1 cellular context compared by ENCODE assay signal in the genomic region with DNA sequence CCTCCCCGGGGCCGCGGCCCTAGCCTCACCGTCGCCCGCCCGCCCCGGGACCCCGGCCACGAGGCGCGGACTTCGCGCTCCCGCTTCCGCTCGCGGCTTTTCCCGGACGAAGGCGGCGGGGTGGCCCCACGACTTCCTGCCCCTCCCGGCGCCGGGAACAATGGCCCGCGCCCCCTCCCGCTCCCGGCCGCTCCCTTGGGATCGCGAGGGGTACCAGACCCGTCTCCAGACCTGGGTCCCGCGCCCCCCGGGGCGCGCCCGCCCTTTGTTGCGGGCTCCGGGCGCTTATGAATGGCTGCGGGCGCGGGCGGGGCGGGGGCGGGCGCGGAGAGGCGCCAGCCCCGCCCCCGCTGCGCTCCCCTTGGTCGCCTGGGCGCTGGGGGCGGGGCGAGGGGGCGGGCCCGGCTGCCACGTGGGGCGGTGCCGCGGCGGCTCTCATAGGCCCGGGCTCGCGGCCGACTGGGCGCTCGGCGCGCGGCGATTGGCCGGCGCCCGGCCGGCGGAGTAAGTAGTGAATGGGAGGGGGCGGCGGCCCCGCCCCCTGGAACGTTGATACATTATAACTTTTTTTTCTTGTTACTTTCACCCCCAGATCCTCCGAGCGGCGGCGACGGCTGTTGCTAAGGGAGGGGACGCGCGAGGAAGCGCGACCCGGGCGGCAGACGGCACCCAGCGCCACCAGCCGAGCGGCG.
TF ChIP-seq lines count a peak whose summit lies in the region.

No MANE protein-coding gene starts in this region.

TF ChIP-seq in H1, 55 proteins besides CTCF, POLR2A, EP300 and RAD21:
- TF ChIP-seq EGR1 (IDR thresholded peaks at IDR 0.05; ENCODE audit: borderline replicate concordance, low read depth, low read length), result peak; percentile 37; the same call in 1 of the 2 replicates
- TF ChIP-seq CHD1 (IDR thresholded peaks at IDR 0.05; ENCODE audit: low read depth, low read length), result no peak
- TF ChIP-seq SIRT6 (IDR thresholded peaks at IDR 0.05; ENCODE audit: low read length), result no peak
- no peak for TF ChIP-seq POU5F1 (IDR thresholded peaks at IDR 0.05; ENCODE audit: low read depth, low read length)
- peak; percentile 26 for TF ChIP-seq TAF7 (optimal IDR thresholded peaks at IDR 0.05; ENCODE audit: borderline replicate concordance, low read depth, low read length)
- TF ChIP-seq CBX8 (IDR thresholded peaks at IDR 0.05; ENCODE audit: borderline replicate concordance, low read depth, low read length), result no peak
- TF ChIP-seq, protein P1, sequence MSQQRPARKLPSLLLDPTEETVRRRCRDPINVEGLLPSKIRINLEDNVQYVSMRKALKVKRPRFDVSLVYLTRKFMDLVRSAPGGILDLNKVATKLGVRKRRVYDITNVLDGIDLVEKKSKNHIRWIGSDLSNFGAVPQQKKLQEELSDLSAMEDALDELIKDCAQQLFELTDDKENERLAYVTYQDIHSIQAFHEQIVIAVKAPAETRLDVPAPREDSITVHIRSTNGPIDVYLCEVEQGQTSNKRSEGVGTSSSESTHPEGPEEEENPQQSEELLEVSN (IDR thresholded peaks at IDR 0.05), result peak; percentile 68; the same call in 1 of the 2 replicates
- no peak for TF ChIP-seq RBBP5 (IDR thresholded peaks at IDR 0.05; ENCODE audit: borderline replicate concordance, low read depth, low read length)
- TF ChIP-seq CEBPB (IDR thresholded peaks at IDR 0.05; ENCODE audit: low read depth, low read length), result no peak
- TF ChIP-seq RFX5 (IDR thresholded peaks at IDR 0.05; ENCODE audit: borderline replicate concordance, low read depth, low read length), result no peak
- no peak for TF ChIP-seq GABPA (IDR thresholded peaks at IDR 0.05; ENCODE audit: borderline replicate concordance, insufficient read depth, low read length)
- TF ChIP-seq, protein P2, sequence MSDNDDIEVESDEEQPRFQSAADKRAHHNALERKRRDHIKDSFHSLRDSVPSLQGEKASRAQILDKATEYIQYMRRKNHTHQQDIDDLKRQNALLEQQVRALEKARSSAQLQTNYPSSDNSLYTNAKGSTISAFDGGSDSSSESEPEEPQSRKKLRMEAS (IDR thresholded peaks at IDR 0.05), result peak; percentile 82
- no peak for TF ChIP-seq SIX5 (IDR thresholded peaks at IDR 0.05; ENCODE audit: low read depth, low read length)
- peak; percentile 76 for TF ChIP-seq TAF1 (IDR thresholded peaks at IDR 0.05; ENCODE audit: low read depth, low read length)
- TF ChIP-seq POLR2AphosphoS5 (IDR thresholded peaks at IDR 0.05; ENCODE audit: low read depth, low read length), result no peak; the same call in 1 of the 2 replicates
- no peak for TF ChIP-seq BCL11A (IDR thresholded peaks at IDR 0.05; ENCODE audit: low read depth in 2 of 2, low read length in 2 of 2)
- TF ChIP-seq JUND (IDR thresholded peaks at IDR 0.05; ENCODE audit: low read length), result 0 out of 2 replicates have a peak, but pooled peaks have one; percentile 6
- TF ChIP-seq KDM4A (IDR thresholded peaks at IDR 0.05; ENCODE audit: low read depth, low read length, severe bottlenecking), result no peak
- TF ChIP-seq FOSL1 (IDR thresholded peaks at IDR 0.05; ENCODE audit: insufficient read depth, low read depth, low read length), result no peak
- TF ChIP-seq CBX5 (IDR thresholded peaks at IDR 0.05; ENCODE audit: low read depth, low read length), result no peak
- peak; percentile 50 for TF ChIP-seq PHF8 (conservative IDR thresholded peaks at IDR 0.05; ENCODE audit: low read depth, low read length)
- no peak for TF ChIP-seq ASH2L (IDR thresholded peaks at IDR 0.05; ENCODE audit: low read length)
- TF ChIP-seq, protein P3, sequence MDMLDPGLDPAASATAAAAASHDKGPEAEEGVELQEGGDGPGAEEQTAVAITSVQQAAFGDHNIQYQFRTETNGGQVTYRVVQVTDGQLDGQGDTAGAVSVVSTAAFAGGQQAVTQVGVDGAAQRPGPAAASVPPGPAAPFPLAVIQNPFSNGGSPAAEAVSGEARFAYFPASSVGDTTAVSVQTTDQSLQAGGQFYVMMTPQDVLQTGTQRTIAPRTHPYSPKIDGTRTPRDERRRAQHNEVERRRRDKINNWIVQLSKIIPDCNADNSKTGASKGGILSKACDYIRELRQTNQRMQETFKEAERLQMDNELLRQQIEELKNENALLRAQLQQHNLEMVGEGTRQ (IDR thresholded peaks at IDR 0.05; ENCODE audit: low read length), result no peak
- TF ChIP-seq HDAC2 (IDR thresholded peaks at IDR 0.05; ENCODE audit: borderline replicate concordance in 1 of 2, low read depth in 2 of 2, low read length in 2 of 2), result no peak
- TF ChIP-seq TEAD4 (IDR thresholded peaks at IDR 0.05; ENCODE audit: low read depth, low read length), result peak; percentile 19; the same call in 1 of the 2 replicates
- no peak for TF ChIP-seq ZNF274 (IDR thresholded peaks at IDR 0.05; ENCODE audit: borderline replicate concordance, extremely low read depth, low read length)
- no peak for TF ChIP-seq BRCA1 (IDR thresholded peaks at IDR 0.05; ENCODE audit: low read depth, low read length)
- TF ChIP-seq NRF1 (IDR thresholded peaks at IDR 0.05; ENCODE audit: low read depth, low read length), result no peak
- peak; percentile 56; the same call in 1 of the 2 replicates for TF ChIP-seq SP1 (IDR thresholded peaks at IDR 0.05; ENCODE audit: low read depth, low read length)
- no peak for TF ChIP-seq CREB1 (IDR thresholded peaks at IDR 0.05)
- TF ChIP-seq SIN3A (conservative IDR thresholded peaks at IDR 0.05 in 1 of 2, IDR thresholded peaks at IDR 0.05 in 1 of 2; ENCODE audit: low read depth in 1 of 2, low read length in 2 of 2), result peak; percentile 48 to 87; a peak in 2 of 4 replicates
- TF ChIP-seq TBP (IDR thresholded peaks at IDR 0.05; ENCODE audit: low read depth, low read length), result peak; percentile 64
- TF ChIP-seq TCF12 (IDR thresholded peaks at IDR 0.05; ENCODE audit: low read depth, low read length), result no peak
- TF ChIP-seq, protein P4, sequence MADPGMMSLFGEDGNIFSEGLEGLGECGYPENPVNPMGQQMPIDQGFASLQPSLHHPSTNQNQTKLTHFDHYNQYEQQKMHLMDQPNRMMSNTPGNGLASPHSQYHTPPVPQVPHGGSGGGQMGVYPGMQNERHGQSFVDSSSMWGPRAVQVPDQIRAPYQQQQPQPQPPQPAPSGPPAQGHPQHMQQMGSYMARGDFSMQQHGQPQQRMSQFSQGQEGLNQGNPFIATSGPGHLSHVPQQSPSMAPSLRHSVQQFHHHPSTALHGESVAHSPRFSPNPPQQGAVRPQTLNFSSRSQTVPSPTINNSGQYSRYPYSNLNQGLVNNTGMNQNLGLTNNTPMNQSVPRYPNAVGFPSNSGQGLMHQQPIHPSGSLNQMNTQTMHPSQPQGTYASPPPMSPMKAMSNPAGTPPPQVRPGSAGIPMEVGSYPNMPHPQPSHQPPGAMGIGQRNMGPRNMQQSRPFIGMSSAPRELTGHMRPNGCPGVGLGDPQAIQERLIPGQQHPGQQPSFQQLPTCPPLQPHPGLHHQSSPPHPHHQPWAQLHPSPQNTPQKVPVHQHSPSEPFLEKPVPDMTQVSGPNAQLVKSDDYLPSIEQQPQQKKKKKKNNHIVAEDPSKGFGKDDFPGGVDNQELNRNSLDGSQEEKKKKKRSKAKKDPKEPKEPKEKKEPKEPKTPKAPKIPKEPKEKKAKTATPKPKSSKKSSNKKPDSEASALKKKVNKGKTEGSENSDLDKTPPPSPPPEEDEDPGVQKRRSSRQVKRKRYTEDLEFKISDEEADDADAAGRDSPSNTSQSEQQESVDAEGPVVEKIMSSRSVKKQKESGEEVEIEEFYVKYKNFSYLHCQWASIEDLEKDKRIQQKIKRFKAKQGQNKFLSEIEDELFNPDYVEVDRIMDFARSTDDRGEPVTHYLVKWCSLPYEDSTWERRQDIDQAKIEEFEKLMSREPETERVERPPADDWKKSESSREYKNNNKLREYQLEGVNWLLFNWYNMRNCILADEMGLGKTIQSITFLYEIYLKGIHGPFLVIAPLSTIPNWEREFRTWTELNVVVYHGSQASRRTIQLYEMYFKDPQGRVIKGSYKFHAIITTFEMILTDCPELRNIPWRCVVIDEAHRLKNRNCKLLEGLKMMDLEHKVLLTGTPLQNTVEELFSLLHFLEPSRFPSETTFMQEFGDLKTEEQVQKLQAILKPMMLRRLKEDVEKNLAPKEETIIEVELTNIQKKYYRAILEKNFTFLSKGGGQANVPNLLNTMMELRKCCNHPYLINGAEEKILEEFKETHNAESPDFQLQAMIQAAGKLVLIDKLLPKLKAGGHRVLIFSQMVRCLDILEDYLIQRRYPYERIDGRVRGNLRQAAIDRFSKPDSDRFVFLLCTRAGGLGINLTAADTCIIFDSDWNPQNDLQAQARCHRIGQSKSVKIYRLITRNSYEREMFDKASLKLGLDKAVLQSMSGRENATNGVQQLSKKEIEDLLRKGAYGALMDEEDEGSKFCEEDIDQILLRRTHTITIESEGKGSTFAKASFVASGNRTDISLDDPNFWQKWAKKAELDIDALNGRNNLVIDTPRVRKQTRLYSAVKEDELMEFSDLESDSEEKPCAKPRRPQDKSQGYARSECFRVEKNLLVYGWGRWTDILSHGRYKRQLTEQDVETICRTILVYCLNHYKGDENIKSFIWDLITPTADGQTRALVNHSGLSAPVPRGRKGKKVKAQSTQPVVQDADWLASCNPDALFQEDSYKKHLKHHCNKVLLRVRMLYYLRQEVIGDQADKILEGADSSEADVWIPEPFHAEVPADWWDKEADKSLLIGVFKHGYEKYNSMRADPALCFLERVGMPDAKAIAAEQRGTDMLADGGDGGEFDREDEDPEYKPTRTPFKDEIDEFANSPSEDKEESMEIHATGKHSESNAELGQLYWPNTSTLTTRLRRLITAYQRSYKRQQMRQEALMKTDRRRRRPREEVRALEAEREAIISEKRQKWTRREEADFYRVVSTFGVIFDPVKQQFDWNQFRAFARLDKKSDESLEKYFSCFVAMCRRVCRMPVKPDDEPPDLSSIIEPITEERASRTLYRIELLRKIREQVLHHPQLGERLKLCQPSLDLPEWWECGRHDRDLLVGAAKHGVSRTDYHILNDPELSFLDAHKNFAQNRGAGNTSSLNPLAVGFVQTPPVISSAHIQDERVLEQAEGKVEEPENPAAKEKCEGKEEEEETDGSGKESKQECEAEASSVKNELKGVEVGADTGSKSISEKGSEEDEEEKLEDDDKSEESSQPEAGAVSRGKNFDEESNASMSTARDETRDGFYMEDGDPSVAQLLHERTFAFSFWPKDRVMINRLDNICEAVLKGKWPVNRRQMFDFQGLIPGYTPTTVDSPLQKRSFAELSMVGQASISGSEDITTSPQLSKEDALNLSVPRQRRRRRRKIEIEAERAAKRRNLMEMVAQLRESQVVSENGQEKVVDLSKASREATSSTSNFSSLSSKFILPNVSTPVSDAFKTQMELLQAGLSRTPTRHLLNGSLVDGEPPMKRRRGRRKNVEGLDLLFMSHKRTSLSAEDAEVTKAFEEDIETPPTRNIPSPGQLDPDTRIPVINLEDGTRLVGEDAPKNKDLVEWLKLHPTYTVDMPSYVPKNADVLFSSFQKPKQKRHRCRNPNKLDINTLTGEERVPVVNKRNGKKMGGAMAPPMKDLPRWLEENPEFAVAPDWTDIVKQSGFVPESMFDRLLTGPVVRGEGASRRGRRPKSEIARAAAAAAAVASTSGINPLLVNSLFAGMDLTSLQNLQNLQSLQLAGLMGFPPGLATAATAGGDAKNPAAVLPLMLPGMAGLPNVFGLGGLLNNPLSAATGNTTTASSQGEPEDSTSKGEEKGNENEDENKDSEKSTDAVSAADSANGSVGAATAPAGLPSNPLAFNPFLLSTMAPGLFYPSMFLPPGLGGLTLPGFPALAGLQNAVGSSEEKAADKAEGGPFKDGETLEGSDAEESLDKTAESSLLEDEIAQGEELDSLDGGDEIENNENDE (IDR thresholded peaks at IDR 0.05; ENCODE audit: insufficient replicate concordance, low read length), result no peak
- TF ChIP-seq SRF (IDR thresholded peaks at IDR 0.05; ENCODE audit: low read depth, low read length), result no peak
- no peak for TF ChIP-seq HDAC6 (IDR thresholded peaks at IDR 0.05; ENCODE audit: low read depth, low read length)
- TF ChIP-seq BACH1 (IDR thresholded peaks at IDR 0.05; ENCODE audit: low read length), result no peak
- TF ChIP-seq GTF2F1 (IDR thresholded peaks at IDR 0.05; ENCODE audit: borderline replicate concordance, low read depth, low read length), result no peak
- TF ChIP-seq RNF2 (IDR thresholded peaks at IDR 0.05; ENCODE audit: borderline replicate concordance, low read depth, low read length, missing control alignments, poor library complexity, severe bottlenecking), result no peak
- no peak for TF ChIP-seq JUN (IDR thresholded peaks at IDR 0.05; ENCODE audit: low read depth, low read length)
